In genomic region chr17:61756561-61756960, GRCh38 we compare ENCODE assay signal across 15 cellular contexts.
DNase-seq lines count a peak whose midpoint lies in the region; ATAC-seq and TF ChIP-seq lines count a peak whose summit lies in the region.
"Had no signal": no experiment of that assay in that cellular context is flagged by ENCODE, and none has a peak within 500 bp of the region (broad histone marks: within the 10 kb centered on the region; RNA-seq: fewer than 3 reads in every experiment).

No MANE protein-coding gene starts in this region.

- DNase-seq in DMS79 (lab: John Stamatoyannopoulos, UW) (peak; percentile 24), NCI-H1105 treated with DMSO at 0.1 percent for 48 hours (lab: John Stamatoyannopoulos, UW) (peak; percentile 92), adipocyte (ENCODE audit: low read depth) (peak; percentile 17), breast epithelium (ENCODE audit: low spot score in 2 of 2) (no peak), GM10266 (ENCODE audit: extremely low spot score) (no peak)
- DNase-seq: CD4-positive, alpha-beta T cell; GOT3; NCI-H1092; NCI-H1694 treated with DMSO at 0.1 percent for 48 hours; NCI-H2171; NCI-H446; SIG-M5; SW 1271 had no signal

- no peak for ATAC-seq in HG02884 (IDR thresholded peaks at IDR 0.05; ENCODE audit: unreplicated experiment)

- no peak for TF ChIP-seq POLR2A in breast epithelium (IDR thresholded peaks at IDR 0.05)

- H3K27me3 ChIP-seq in adipocyte (replicated peaks; ENCODE audit: control insufficient read depth, insufficient read depth, low read length) = no peaks in the 10 kb centered on the region
- H3K27me3 ChIP-seq in breast epithelium = no peaks in the 10 kb centered on the region

- H3K27ac ChIP-seq in breast epithelium = no peak overlapping the region

- intact Hi-C loops in breast epithelium (cut with DNase I; ENCODE audit: low total_unique reads) = no loop called here

- H3K4me1 ChIP-seq in adipocyte (ENCODE audit: control insufficient read depth, insufficient read depth, low read length) (no peaks in the 10 kb centered on the region), breast epithelium (no peaks in the 10 kb centered on the region)

- H3K9ac ChIP-seq in adipocyte (ENCODE audit: low read length) = no peak overlapping the region

- H3K36me3 ChIP-seq in adipocyte (ENCODE audit: control insufficient read depth, insufficient read depth, low read length, severe bottlenecking) (no peaks in the 10 kb centered on the region), breast epithelium (no peaks in the 10 kb centered on the region)

- H3K4me3 ChIP-seq in adipocyte (ENCODE audit: low read length) = no peak overlapping the region
- H3K4me3 ChIP-seq in breast epithelium = no peak overlapping the region

- TF ChIP-seq CTCF in subcutaneous adipose tissue (IDR thresholded peaks at IDR 0.05; ENCODE audit: low read depth) = peak; percentile 94
- no peak for TF ChIP-seq CTCF in breast epithelium (IDR thresholded peaks at IDR 0.05)
- no peak for TF ChIP-seq CTCF in GM10266 (IDR thresholded peaks at IDR 0.05; ENCODE audit: control insufficient read depth, insufficient read depth, low read depth, missing control alignments)

- H3K9me3 ChIP-seq in adipocyte (ENCODE audit: control insufficient read depth, low read length) (peaks cover 2% of the 10 kb centered on the region), breast epithelium (no peaks in the 10 kb centered on the region)

Comparison
In these comparisons a context has a peak if more than half of its experiments do, and no peak if none do; other contexts are left out.
1. DNase-seq: peak in DMS79 (single experiment), NCI-H1105 treated with DMSO at 0.1 percent for 48 hours (single experiment) and adipocyte (single experiment); none in breast epithelium (0 of 2) and GM10266 (single experiment).